20 cellular contexts compared by ENCODE assay signal in the genomic region with DNA sequence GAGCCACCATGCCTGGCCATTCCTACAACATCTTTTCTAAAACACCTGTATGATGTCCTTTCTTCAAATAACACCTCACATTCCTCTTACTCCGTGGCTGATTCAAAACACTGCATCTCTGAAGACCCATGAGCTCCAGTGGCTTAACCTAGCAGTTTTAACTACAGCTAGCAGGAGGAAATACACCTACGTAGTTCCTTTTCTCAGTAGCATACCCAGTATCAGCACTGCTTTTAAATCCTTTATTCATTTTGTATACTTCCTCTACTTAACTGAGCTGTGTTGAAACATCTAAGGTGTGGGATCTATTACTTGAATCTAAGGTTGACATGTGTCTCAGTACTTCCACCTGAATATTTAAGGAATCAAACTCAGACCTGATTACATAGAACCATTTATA.
A peak's percentile ranks its signal among the peaks of the same experiment; 100 is the strongest.
DNase-seq lines count a peak whose midpoint lies in the region; ATAC-seq and TF ChIP-seq lines count a peak whose summit lies in the region.
"Had no signal": no experiment of that assay in that cellular context is flagged by ENCODE, and none has a peak within 500 bp of the region (broad histone marks: within the 10 kb centered on the region; RNA-seq: fewer than 3 reads in every experiment).

No MANE protein-coding gene starts in this region.

- no peaks in the 10 kb centered on the region; the same call in 1 of the 2 replicates for H3K79me2 ChIP-seq in H9 (ENCODE audit: insufficient read depth, low read length)
- no peaks in the 10 kb centered on the region for H3K79me2 ChIP-seq in Karpas-422 (ENCODE audit: low read length)

- H3K4ac ChIP-seq in H9 (ENCODE audit: low read depth, low read length), result no peak overlapping the region

- H3K79me1 ChIP-seq in H9 (ENCODE audit: insufficient read depth, low read depth, low read length, poor library complexity, severe bottlenecking), result peaks cover 3% of the 10 kb centered on the region

- no peak overlapping the region for H2AK5ac ChIP-seq in H9 (ENCODE audit: insufficient read length, low read length)

- ATAC-seq in GM18868 (IDR thresholded peaks at IDR 0.05; ENCODE audit: unreplicated experiment), result peak; percentile 59

- no peak overlapping the region for H2BK15ac ChIP-seq in H9 (ENCODE audit: low read depth, low read length)

- no peak overlapping the region for H2BK120ac ChIP-seq in H9 (ENCODE audit: low read depth, low read length, poor library complexity, severe bottlenecking)

- H2AFZ ChIP-seq in H9 (ENCODE audit: low read length) (no peak overlapping the region), Karpas-422 (ENCODE audit: low read length) (no peak overlapping the region)

- peak overlapping the region in 2 of 3 experiments; percentile 11 to 29; a peak in 1 of 7 replicates for H3K27ac Mint-ChIP-seq in H9
- H3K27ac Mint-ChIP-seq: IgD-negative memory B cell; T-helper 1 cell treated with Interleukin-12 subunit alpha and Interleukin-12 subunit beta and Interleukin-4 antibody, amounts not matched to agents 30 μg/mL and 1 μg/mL, for 36 hours had no signal

- no peaks in the 10 kb centered on the region for H3K23me2 ChIP-seq in H9 (ENCODE audit: insufficient read length, low read depth, low read length, poor library complexity, severe bottlenecking)

- no peak overlapping the region for H3K4me3 Mint-ChIP-seq in H9
- H3K4me3 Mint-ChIP-seq: IgD-negative memory B cell; T-helper 1 cell treated with Interleukin-12 subunit alpha and Interleukin-12 subunit beta and Interleukin-4 antibody, amounts not matched to agents 30 μg/mL and 1 μg/mL, for 36 hours had no signal

- H3K9me3 ChIP-seq in H9 (ENCODE audit: control insufficient read depth, low read depth, low read length), result no peaks in the 10 kb centered on the region
- H3K9me3 ChIP-seq in Karpas-422 (ENCODE audit: low read length), result no peaks in the 10 kb centered on the region
- H3K9me3 ChIP-seq: BE2C had no signal

- H3K27me3 ChIP-seq in H9 (ENCODE audit: insufficient read depth, low read length), result no peaks in the 10 kb centered on the region
- H3K27me3 ChIP-seq in Karpas-422 (ENCODE audit: low read length), result no peaks in the 10 kb centered on the region

- no peaks in the 10 kb centered on the region for H3K9me3 Mint-ChIP-seq in H9
- H3K9me3 Mint-ChIP-seq: IgD-negative memory B cell; T-helper 1 cell treated with Interleukin-12 subunit alpha and Interleukin-12 subunit beta and Interleukin-4 antibody, amounts not matched to agents 30 μg/mL and 1 μg/mL, for 36 hours had no signal

- no peak overlapping the region for H3K18ac ChIP-seq in H9 (ENCODE audit: insufficient read length, low read depth, low read length)

- H4K5ac ChIP-seq in H9 (ENCODE audit: insufficient read length, low read depth, low read length), result no peak overlapping the region

- no peaks in the 10 kb centered on the region for H3K36me3 Mint-ChIP-seq in H9 (ENCODE audit: insufficient read depth in 1 of 3, low read depth in 3 of 3)
- H3K36me3 Mint-ChIP-seq: IgD-negative memory B cell had no signal

- no peaks in the 10 kb centered on the region for H3K27me3 Mint-ChIP-seq in H9 (ENCODE audit: low read depth)

- DNase-seq in H9 (no peak), Karpas-422 (peak; percentile 24), superior temporal gyrus (ENCODE audit: extremely low spot score) (no peak), DMS53 (lab: John Stamatoyannopoulos, UW) (no peak), NCI-H1105 (lab: John Stamatoyannopoulos, UW) (no peak)
- DNase-seq: BE2C, EL, GF-D8, MV-4-11, NCI-H1694 treated with DMSO at 0.1 percent for 48 hours, NCI-H2081 treated with DMSO at 0.1 percent for 48 hours, NCI-H2171 treated with DMSO at 0.1 percent for 48 hours, NCI-H524 treated with DMSO at 0.1 percent for 48 hours, NCI-H82, OCI-M1, Right ventricle myocardium superior had no signal

- no peak overlapping the region for H3K4me2 ChIP-seq in H9 (ENCODE audit: insufficient read depth, insufficient read length, low read length)
- no peak overlapping the region for H3K4me2 ChIP-seq in Karpas-422 (ENCODE audit: low read depth, low read length, poor library complexity, severe bottlenecking)

- H3K36me3 ChIP-seq in Karpas-422 (ENCODE audit: insufficient read depth, low read length) (no peaks in the 10 kb centered on the region), urinary bladder (ENCODE audit: insufficient read depth) (no peaks in the 10 kb centered on the region)
- H3K36me3 ChIP-seq: BE2C had no signal

- no peak overlapping the region for H2BK5ac ChIP-seq in H9 (ENCODE audit: insufficient read length, low read length)

- H3T11ph ChIP-seq in H9 (ENCODE audit: low read length), result no peak overlapping the region

- H3K56ac ChIP-seq in H9 (ENCODE audit: insufficient read length, low read depth, low read length), result no peak overlapping the region

- H4K8ac ChIP-seq in H9 (replicated peaks; ENCODE audit: insufficient read length, low read depth, low read length), result no peak overlapping the region

- H3K9ac ChIP-seq in H9 (ENCODE audit: extremely low read depth, insufficient read length, low read length), result no peak overlapping the region
- no peak overlapping the region for H3K9ac ChIP-seq in Karpas-422 (ENCODE audit: low read length)

- no peak overlapping the region for H2BK12ac ChIP-seq in H9 (ENCODE audit: insufficient read length, low read depth, low read length)

- TF ChIP-seq CTCF in H9 (conservative IDR thresholded peaks at IDR 0.05), result no peak

- no peak overlapping the region for H4K91ac ChIP-seq in H9 (ENCODE audit: insufficient read length, low read depth, low read length)

- H3K27ac ChIP-seq in H9 (ENCODE audit: insufficient read length, low read depth, low read length), result no peak overlapping the region
- H3K27ac ChIP-seq in Karpas-422 (ENCODE audit: low read length), result no peak overlapping the region
- H3K27ac ChIP-seq in urinary bladder (ENCODE audit: low read depth), result peak overlapping the region; percentile 0

- H3K4me1 Mint-ChIP-seq in H9, result peaks cover 6 to 13% of the 10 kb centered on the region in 2 experiments; a peak in 3 of 4 replicates

- H3K4me3 ChIP-seq in Karpas-422 (ENCODE audit: low read length) (no peak overlapping the region), urinary bladder (ENCODE audit: low read depth, low read length) (no peak overlapping the region)

- H3K4me1 ChIP-seq in H9 (ENCODE audit: insufficient read depth, low read length) (no peaks in the 10 kb centered on the region), Karpas-422 (ENCODE audit: low read length) (no peaks in the 10 kb centered on the region), urinary bladder (ENCODE audit: insufficient read depth) (no peaks in the 10 kb centered on the region)
- H3K4me1 ChIP-seq: BE2C had no signal

- no peaks in the 10 kb centered on the region for H4K20me1 ChIP-seq in H9 (ENCODE audit: control insufficient read depth, insufficient read depth, insufficient read length)
- no peaks in the 10 kb centered on the region for H4K20me1 ChIP-seq in Karpas-422 (ENCODE audit: insufficient read depth, low read depth, low read length)

- H3K23ac ChIP-seq in H9 (ENCODE audit: insufficient read length, low read depth, low read length), result no peak overlapping the region

- no peaks in the 10 kb centered on the region for H3K9me2 ChIP-seq in Karpas-422 (replicated peaks; ENCODE audit: insufficient read depth, low read length)

- no peak overlapping the region for H3K14ac ChIP-seq in H9 (ENCODE audit: insufficient read depth, low read length)

- no peak overlapping the region for H2BK20ac ChIP-seq in H9 (ENCODE audit: low read depth, low read length, poor library complexity, severe bottlenecking)

- WGBS in H9 (ENCODE audit: extremely low coverage, insufficient read length, low lambda C conversion rate), result no CpG with 5 or more reads among the region's 2 CpGs
- WGBS in urinary bladder, result 64% methylated on average over 2 of the region's 2 CpGs
